9 cellular contexts compared by ENCODE assay signal in genomic region chr19:39211731-39212376, GRCh38. TPM values are rescaled to one million over a fixed set of nuclear protein-coding genes. Genes with fewer than 3 reads are reported as not detected.
"Had no signal": no experiment of that assay in that cellular context is flagged by ENCODE, and none has a peak within 500 bp of the region (broad histone marks: within the 10 kb centered on the region; RNA-seq: fewer than 3 reads in every experiment).

No MANE protein-coding gene starts in this region.

- H3K27me3 ChIP-seq: hepatocyte had no signal

- H3K79me2 ChIP-seq: hepatocyte had no signal

- H3K27ac ChIP-seq: adrenal gland, hepatocyte, skin epidermis had no signal

- H3K4me2 ChIP-seq: hepatocyte had no signal

- DNase-seq: cortex of kidney, kidney glomerular epithelial cell had no signal

- H3K4me1 ChIP-seq: adrenal gland had no signal

- H3K4me3 ChIP-seq: adrenal gland, hepatocyte, skin epidermis had no signal

- FAIRE-seq: urothelium cell line had no signal

- H3K36me3 ChIP-seq: adrenal gland had no signal

- H3K9me3 ChIP-seq: adrenal gland had no signal

- H2AFZ ChIP-seq: hepatocyte had no signal

RNA-seq across cellular contexts. Expression of gene SYCN, which starts 7.8 kb away (rescaled TPM):
- total RNA-seq: activated T-cell treated with anti-CD3 and anti-CD28 coated beads, Interleukin-2, amount 50 U/mL, for 72 hours; lower leg skin had no signal
- polyA plus RNA-seq: adrenal gland, thymus had no signal

RNA-seq across cellular contexts. Expression of gene NCCRP1, which starts 15.1 kb away (rescaled TPM):
- total RNA-seq: activated T-cell treated with anti-CD3 and anti-CD28 coated beads, Interleukin-2, amount 50 U/mL, for 72 hours had no signal

RNA-seq across cellular contexts. Expression of gene IFNL3, which starts 33.0 kb away (rescaled TPM):
- total RNA-seq: adrenal gland, hepatocyte, lower leg skin had no signal
- polyA plus RNA-seq: adrenal gland, hepatocyte had no signal

RNA-seq across cellular contexts. Expression of gene IFNL4, which starts 36.8 kb away (rescaled TPM):
- total RNA-seq: activated T-cell treated with anti-CD3 and anti-CD28 coated beads, Interleukin-2, amount 50 U/mL, for 72 hours; adrenal gland; hepatocyte; lower leg skin had no signal
- polyA plus RNA-seq: adrenal gland, hepatocyte had no signal

RNA-seq across cellular contexts. Expression of gene IFNL2, which starts 56.3 kb away (rescaled TPM):
- total RNA-seq: adrenal gland, hepatocyte, lower leg skin had no signal
- polyA plus RNA-seq: adrenal gland, hepatocyte had no signal
